ENCODE assay signal across 24 cellular contexts in genomic region chr2:110121052-110121334, GRCh38. TPM values are rescaled to one million over a fixed set of nuclear protein-coding genes. Genes with fewer than 3 reads are reported as not detected.
"Had no signal": no experiment of that assay in that cellular context is flagged by ENCODE, and none has a peak within 500 bp of the region (broad histone marks: within the 10 kb centered on the region; RNA-seq: fewer than 3 reads in every experiment).

No MANE protein-coding gene starts in this region.

- DNase-seq: activated CD4-positive, alpha-beta T cell treated with anti-CD3 and anti-CD28 coated beads for 48 hours; activated CD4-positive, alpha-beta T cell treated with anti-CD3 and anti-CD28 coated beads, Interleukin-2, amount 50 U/mL, for 48 hours; activated CD8-positive, alpha-beta memory T cell treated with anti-CD3 and anti-CD28 coated beads for 24 hours; activated effector memory CD4-positive, alpha-beta T cell treated with anti-CD3 and anti-CD28 coated beads, Interleukin-2, amount 50 U/mL, for 16 hours; activated naive CD4-positive, alpha-beta T cell treated with anti-CD3 and anti-CD28 coated beads for 36 hours; activated naive CD8-positive, alpha-beta T cell treated with anti-CD3 and anti-CD28 coated beads, Interleukin-2, amount 10 ng/mL, durations not matched to agents 7 days and 5 days; amniotic stem cell; brain microvascular endothelial cell; caudate nucleus; cortex of kidney; effector memory CD8-positive, alpha-beta T cell; foreskin keratinocyte; midbrain; naive thymus-derived CD8-positive, alpha-beta T cell; occipital lobe; posterior cingulate gyrus; right lobe of liver; stimulated activated CD4-positive, alpha-beta T cell treated with anti-CD3 and anti-CD28 coated beads, Interleukin-2, amount 100 ng/mL, for 48 hours; stimulated activated naive CD4-positive, alpha-beta T cell treated with Interleukin-2 at 50 U/mL for 16 hours; T-helper 9 cell; uterus; WERI-Rb-1 had no signal

- H3K27me3 ChIP-seq: brain microvascular endothelial cell, foreskin keratinocyte, right lobe of liver had no signal

- H3K9me3 ChIP-seq: right lobe of liver, tibial nerve, uterus had no signal

- H3K36me3 ChIP-seq: brain microvascular endothelial cell, right lobe of liver, uterus, WERI-Rb-1 had no signal

- H3K27ac ChIP-seq: brain microvascular endothelial cell, foreskin keratinocyte, right lobe of liver, tibial nerve, WERI-Rb-1 had no signal

- ATAC-seq: activated CD4-positive, CD25-positive, alpha-beta regulatory T cell treated with anti-CD3 and anti-CD28 coated beads, Interleukin-2, amount 50 U/mL, for 24 hours; effector memory CD8-positive, alpha-beta T cell; foreskin keratinocyte had no signal

- H3K4me3 ChIP-seq: right lobe of liver, tibial nerve, uterus had no signal

- H3K4me1 ChIP-seq: right lobe of liver had no signal

RNA-seq across cellular contexts. Expression of gene MALL, which starts 5.4 kb away (rescaled TPM):
- total RNA-seq: activated naive CD8-positive, alpha-beta T cell treated with anti-CD3 and anti-CD28 coated beads, Interleukin-2, amount 10 ng/mL, durations not matched to agents 7 days and 5 days had no signal
